Comparison of ENCODE assay signal across 17 cellular contexts in genomic region chr6:125415921-125416320, GRCh38.
"Had no signal": no experiment of that assay in that cellular context is flagged by ENCODE, and none has a peak within 500 bp of the region (broad histone marks: within the 10 kb centered on the region; RNA-seq: fewer than 3 reads in every experiment).

No MANE protein-coding gene starts in this region.

- H3K27me3 ChIP-seq: esophagus squamous epithelium, transverse colon had no signal

- H3K4me3 Mint-ChIP-seq: activated naive CD8-positive, alpha-beta T cell treated with anti-CD3 and anti-CD28 coated beads, Interleukin-2, amount 50 U/mL, for 24 hours; central memory CD8-positive, alpha-beta T cell; immature natural killer cell; naive thymus-derived CD4-positive, alpha-beta T cell; stimulated activated naive B cell treated with anti-CD40 and anti-IgM and Interleukin-4, amounts not matched to agents 10 μg/mL and 1 μg/mL and 100 μg/mL, for 72 hours had no signal

- H3K4me1 Mint-ChIP-seq: activated naive CD8-positive, alpha-beta T cell treated with anti-CD3 and anti-CD28 coated beads, Interleukin-2, amount 50 U/mL, for 24 hours; central memory CD8-positive, alpha-beta T cell; immature natural killer cell; naive thymus-derived CD4-positive, alpha-beta T cell had no signal

- H3K27ac Mint-ChIP-seq: activated naive CD8-positive, alpha-beta T cell treated with anti-CD3 and anti-CD28 coated beads, Interleukin-2, amount 50 U/mL, for 24 hours; immature natural killer cell; naive thymus-derived CD4-positive, alpha-beta T cell; stimulated activated naive B cell treated with anti-CD40 and anti-IgM and Interleukin-4, amounts not matched to agents 10 μg/mL and 1 μg/mL and 100 μg/mL, for 72 hours had no signal

- DNase-seq: activated CD4-positive, alpha-beta T cell treated with anti-CD3 and anti-CD28 coated beads for 4 hours; activated naive CD4-positive, alpha-beta T cell treated with Interleukin-2 at 50 U/mL for 16 hours; activated naive CD8-positive, alpha-beta T cell treated with anti-CD3 and anti-CD28 coated beads, Interleukin-2, amount 50 U/mL, for 24 hours; dermis blood vessel endothelial cell; esophagus squamous epithelium; immature natural killer cell; left cardiac atrium; lower lobe of right lung; naive thymus-derived CD4-positive, alpha-beta T cell; posterior cingulate gyrus; right cardiac atrium; stimulated activated CD4-positive, alpha-beta T cell treated with anti-CD3 and anti-CD28 coated beads, Interleukin-2, amount 100 ng/mL, for 24 hours; stimulated activated naive B cell treated with anti-CD40 and anti-IgM and Interleukin-4, amounts not matched to agents 10 μg/mL and 1 μg/mL and 100 μg/mL, for 72 hours; substantia nigra; transverse colon had no signal

- H3K27ac ChIP-seq: esophagus squamous epithelium, lower lobe of right lung, SK-N-MC, transverse colon had no signal

- H3K36me3 ChIP-seq: esophagus squamous epithelium, lower lobe of right lung, transverse colon had no signal

- H3K36me3 Mint-ChIP-seq: immature natural killer cell; stimulated activated naive B cell treated with anti-CD40 and anti-IgM and Interleukin-4, amounts not matched to agents 10 μg/mL and 1 μg/mL and 100 μg/mL, for 72 hours had no signal

- H3K4me1 ChIP-seq: esophagus squamous epithelium, lower lobe of right lung, transverse colon had no signal

- H3K27me3 Mint-ChIP-seq: central memory CD8-positive, alpha-beta T cell; stimulated activated naive B cell treated with anti-CD40 and anti-IgM and Interleukin-4, amounts not matched to agents 10 μg/mL and 1 μg/mL and 100 μg/mL, for 72 hours had no signal

- H3K4me3 ChIP-seq: esophagus squamous epithelium, lower lobe of right lung, SK-N-MC, transverse colon had no signal

- H3K9me3 ChIP-seq: esophagus squamous epithelium, transverse colon had no signal

- H3K9me3 Mint-ChIP-seq: central memory CD8-positive, alpha-beta T cell had no signal
